ENCODE assay signal across 24 cellular contexts in the genomic region with DNA sequence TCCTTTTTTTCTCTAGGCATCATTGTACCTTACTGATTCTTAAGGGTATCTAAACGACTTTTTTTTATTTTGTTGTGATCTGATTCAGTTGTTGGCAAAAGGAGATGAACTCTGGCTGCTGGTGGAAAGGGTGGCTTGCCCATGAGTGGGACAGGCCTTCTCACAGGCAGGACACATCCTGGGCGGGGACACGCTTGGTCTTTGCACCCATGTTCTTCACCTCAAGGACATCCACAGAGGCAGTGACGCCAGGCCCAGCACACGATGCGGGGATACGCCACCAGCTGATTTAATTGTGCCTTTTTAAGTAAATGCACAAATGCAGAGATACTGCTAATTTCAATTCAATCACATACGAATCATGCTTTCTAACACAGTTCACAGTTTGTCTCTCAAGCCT.
DNase-seq lines count a peak whose midpoint lies in the region; ATAC-seq and TF ChIP-seq lines count a peak whose summit lies in the region.
"Had no signal": no experiment of that assay in that cellular context is flagged by ENCODE, and none has a peak within 500 bp of the region (broad histone marks: within the 10 kb centered on the region; RNA-seq: fewer than 3 reads in every experiment).

No MANE protein-coding gene starts in this region.

- H3K4me3 ChIP-seq in thoracic aorta = no peak overlapping the region
- H3K4me3 ChIP-seq: GM23338, MG63, SJCRH30 had no signal

- no peaks in the 10 kb centered on the region for H3K9me3 ChIP-seq in thoracic aorta
- H3K9me3 ChIP-seq: MG63, SJCRH30 had no signal

- H3K27ac ChIP-seq in RWPE1 (peak overlapping the region; percentile 22), cingulate gyrus (ENCODE audit: low read depth, low read length) (peak overlapping the region; percentile 4), thoracic aorta (peak overlapping the region; percentile 77 to 79)
- H3K27ac ChIP-seq: SJCRH30 had no signal

- POLR2A ChIA-PET in RWPE1 (lab: Yijun Ruan, JAX; ENCODE audit: low non-redundant PET) = no interaction called here

- peaks cover 21% of the 10 kb centered on the region for H3K36me3 ChIP-seq in thoracic aorta

- no peaks in the 10 kb centered on the region for H3K27me3 ChIP-seq in thoracic aorta (replicated peaks; ENCODE audit: insufficient read depth)
- H3K27me3 ChIP-seq: MG63, SJCRH30 had no signal

- CTCF ChIA-PET in RWPE1 (lab: Yijun Ruan, JAX) = interaction anchor here (1.0 kb wide), 1 partner anchor 18 kb away, joined by 4 read pairs; no protein-coding TSS in a partner anchor

- peaks cover 25 to 67% of the 10 kb centered on the region in 2 donors for H3K4me1 ChIP-seq in thoracic aorta (ENCODE audit: control insufficient read depth in 1 of 2, low read depth in 2 of 2)
- H3K4me1 ChIP-seq: SJCRH30 had no signal

- DNase-seq in RWPE1 (ENCODE audit: low spot score) (no peak), mesenteric fat pad (ENCODE audit: low spot score) (peak; percentile 68), thoracic aorta (ENCODE audit: low spot score) (no peak), foreskin melanocyte (no peak), NCI-H748 (lab: John Stamatoyannopoulos, UW; ENCODE audit: unreplicated experiment) (no peak), C1 segment of cervical spinal cord (lab: John Stamatoyannopoulos, UW) (no peak), SW 1271 (lab: John Stamatoyannopoulos, UW) (no peak)
- DNase-seq: CD4-positive, CD25-positive, alpha-beta regulatory T cell; H9; IMR-90; KG1; MG63; NCI-H1105 treated with DMSO at 0.1 percent for 48 hours; NCI-H146; NCI-H1930; NCI-H2107; NCI-H524; NCI-H774; NK-92 treated with Interleukin-12 subunit alpha and Interleukin-12 subunit beta, amount 100 ng/mL, for 24 hours; PC-3; SJCRH30 had no signal

- ATAC-seq in thoracic aorta (ENCODE audit: insufficient number of reproducible peaks, low FRiP score, low read depth) = no peak
- ATAC-seq: GM23338, PC-3, Right ventricle myocardium inferior had no signal

- TF ChIP-seq CTCF in RWPE1 (conservative IDR thresholded peaks at IDR 0.05; ENCODE audit: low read depth) (no peak), thoracic aorta (IDR thresholded peaks at IDR 0.05) (no peak)

Comparison
In these comparisons a context has a peak if more than half of its experiments do, and no peak if none do; other contexts are left out.
1. H3K27ac ChIP-seq: peak in every context shown above with its lines; median percentile 78 in thoracic aorta; 22 in RWPE1; 4 in cingulate gyrus.